Comparison of ENCODE assay signal across 27 cellular contexts in the genomic region with DNA sequence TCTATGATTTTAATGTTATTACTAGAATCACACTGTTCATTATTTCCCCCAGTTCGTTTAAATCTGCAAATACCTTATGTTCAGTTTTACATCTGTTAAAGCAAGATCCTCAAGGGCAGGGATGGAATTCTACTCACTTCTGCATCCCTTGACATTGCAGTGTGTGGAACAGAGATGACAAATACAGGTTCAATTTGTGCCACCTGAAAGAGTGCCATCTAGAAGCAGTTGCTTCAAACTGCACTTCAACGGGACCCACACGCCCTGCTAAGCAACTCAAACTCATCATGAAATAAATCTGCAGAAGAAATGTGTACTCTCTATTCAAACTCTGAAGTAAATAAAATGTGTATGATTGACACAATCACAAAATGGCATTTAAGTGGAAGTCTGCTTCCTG. TPM values are rescaled to one million over a fixed set of nuclear protein-coding genes. Genes with fewer than 3 reads are reported as not detected.
DNase-seq lines count a peak whose midpoint lies in the region; ATAC-seq, FAIRE-seq and TF ChIP-seq lines count a peak whose summit lies in the region.
"Had no signal": no experiment of that assay in that cellular context is flagged by ENCODE, and none has a peak within 500 bp of the region (broad histone marks: within the 10 kb centered on the region; RNA-seq: fewer than 3 reads in every experiment).

No MANE protein-coding gene starts in this region.

- no peak for ATAC-seq in naive B cell (ENCODE audit: low read depth in 2 of 2)
- no peak for ATAC-seq in GM19463 (IDR thresholded peaks at IDR 0.05; ENCODE audit: unreplicated experiment)
- ATAC-seq: CD8-positive, alpha-beta T cell had no signal

- POLR2A ChIA-PET in activated CD4-positive, alpha-beta memory T cell treated with anti-CD3 and anti-CD28 coated beads for 36 hours (lab: Charles Lee), result no interaction called here
- POLR2A ChIA-PET in activated CD4-positive, alpha-beta memory T cell treated with anti-CD3 and anti-CD28 coated beads, Interleukin-2, amount 10 ng/mL, durations not matched to agents 7 days and 5 days (lab: Charles Lee), result no interaction called here

- no peaks in the 10 kb centered on the region for H3K4me1 ChIP-seq in mesendoderm (ENCODE audit: control insufficient read depth, low read depth, low read length)
- H3K4me1 ChIP-seq: suprapubic skin had no signal

- H2BK120ac ChIP-seq in mesendoderm (ENCODE audit: low read depth, low read length), result no peak overlapping the region

- H3K36me3 Mint-ChIP-seq in activated CD4-positive, alpha-beta memory T cell treated with anti-CD3 and anti-CD28 coated beads for 36 hours, result peaks cover 1% of the 10 kb centered on the region
- peaks cover 6% of the 10 kb centered on the region for H3K36me3 Mint-ChIP-seq in activated CD4-positive, alpha-beta memory T cell treated with anti-CD3 and anti-CD28 coated beads, Interleukin-2, amount 10 ng/mL, durations not matched to agents 7 days and 5 days (ENCODE audit: low read depth)
- peaks cover 29 to 39% of the 10 kb centered on the region in 2 donors for H3K36me3 Mint-ChIP-seq in naive B cell
- H3K36me3 Mint-ChIP-seq: CD8-positive, alpha-beta T cell had no signal

- peaks cover 38% of the 10 kb centered on the region for H3K4me1 Mint-ChIP-seq in activated CD4-positive, alpha-beta memory T cell treated with anti-CD3 and anti-CD28 coated beads for 36 hours (ENCODE audit: low read depth)
- peaks cover 23% of the 10 kb centered on the region for H3K4me1 Mint-ChIP-seq in activated CD4-positive, alpha-beta memory T cell treated with anti-CD3 and anti-CD28 coated beads, Interleukin-2, amount 10 ng/mL, durations not matched to agents 7 days and 5 days
- H3K4me1 Mint-ChIP-seq in naive B cell, result peaks cover 52 to 66% (median 65%) of the 10 kb centered on the region in 3 donors

- no peak overlapping the region for H3K56ac ChIP-seq in mesendoderm (ENCODE audit: low read length)

- H3K36me3 ChIP-seq in mesendoderm (ENCODE audit: control insufficient read depth, insufficient read depth, low read length), result no peaks in the 10 kb centered on the region
- H3K36me3 ChIP-seq: suprapubic skin had no signal

- no peak overlapping the region for H3K4me3 ChIP-seq in mesendoderm (ENCODE audit: low read length)
- H3K4me3 ChIP-seq: GM23248, PC-9, SK-N-MC, suprapubic skin had no signal

- no CpG with 5 or more reads among the region's 3 CpGs for WGBS in mesendoderm (ENCODE audit: extremely low coverage, insufficient coverage, low lambda C conversion rate)

- peak; percentile 57 for TF ChIP-seq CTCF in VCaP (conservative IDR thresholded peaks at IDR 0.05)

- no peaks in the 10 kb centered on the region for H3K27me3 ChIP-seq in mesendoderm (ENCODE audit: insufficient read depth, low read length, poor library complexity)
- H3K27me3 ChIP-seq: suprapubic skin had no signal

- no peak overlapping the region for H3K4ac ChIP-seq in mesendoderm (ENCODE audit: low read depth, low read length)

- no peak overlapping the region for H2BK5ac ChIP-seq in mesendoderm (ENCODE audit: low read length)

- H3K9ac ChIP-seq in mesendoderm (ENCODE audit: low read length), result no peak overlapping the region
- H3K9ac ChIP-seq: GM23248, KMS-11 had no signal

- no peak overlapping the region for H4K5ac ChIP-seq in mesendoderm (ENCODE audit: low read length)

- H3K9me3 Mint-ChIP-seq in activated CD4-positive, alpha-beta memory T cell treated with anti-CD3 and anti-CD28 coated beads for 36 hours, result no peaks in the 10 kb centered on the region
- H3K9me3 Mint-ChIP-seq in activated CD4-positive, alpha-beta memory T cell treated with anti-CD3 and anti-CD28 coated beads, Interleukin-2, amount 10 ng/mL, durations not matched to agents 7 days and 5 days, result peaks cover 2% of the 10 kb centered on the region
- peaks cover 0 to 1% (median 0%) of the 10 kb centered on the region in 7 donors for H3K9me3 Mint-ChIP-seq in naive B cell
- H3K9me3 Mint-ChIP-seq: CD8-positive, alpha-beta T cell; central memory CD8-positive, alpha-beta T cell had no signal

- H4K8ac ChIP-seq in mesendoderm (ENCODE audit: low read depth, low read length), result no peak overlapping the region

- DNase-seq in activated CD4-positive, alpha-beta memory T cell treated with anti-CD3 and anti-CD28 coated beads for 36 hours, result no peak
- no peak for DNase-seq in activated CD4-positive, alpha-beta memory T cell treated with anti-CD3 and anti-CD28 coated beads, Interleukin-2, amount 10 ng/mL, durations not matched to agents 7 days and 5 days
- DNase-seq in GM18507 (ENCODE audit: extremely low spot score, insufficient read length, low read depth) (no peak), naive B cell (no peak), mesendoderm (no peak), NCI-H1048 (lab: John Stamatoyannopoulos, UW) (no peak)
- DNase-seq: activated CD4-positive, alpha-beta T cell treated with anti-CD3 and anti-CD28 coated beads for 4 hours; activated CD8-positive, alpha-beta memory T cell treated with anti-CD3 and anti-CD28 coated beads, Interleukin-2, amount 50 U/mL, for 48 hours; activated naive CD4-positive, alpha-beta T cell; aorta; CD8-positive, alpha-beta T cell; DMS79 treated with DMSO at 0.1 percent for 48 hours; effector CD8-positive, alpha-beta T cell; glutamatergic neuron; GM23248; NCI-H1105 treated with DMSO at 0.1 percent for 48 hours; NCI-H2171 treated with DMSO at 0.1 percent for 48 hours; NCI-H69; PC-9; T-helper 9 cell had no signal

- H3K27ac Mint-ChIP-seq in activated CD4-positive, alpha-beta memory T cell treated with anti-CD3 and anti-CD28 coated beads for 36 hours, result peak overlapping the region; percentile 1
- H3K27ac Mint-ChIP-seq in activated CD4-positive, alpha-beta memory T cell treated with anti-CD3 and anti-CD28 coated beads, Interleukin-2, amount 10 ng/mL, durations not matched to agents 7 days and 5 days, result no peak overlapping the region
- peak overlapping the region in 5 of 6 donors; percentile 47 to 95 (median 84) for H3K27ac Mint-ChIP-seq in naive B cell
- H3K27ac Mint-ChIP-seq: CD8-positive, alpha-beta T cell had no signal

- no peak overlapping the region for H2AK5ac ChIP-seq in mesendoderm (ENCODE audit: low read length)

- H3K23ac ChIP-seq in mesendoderm (ENCODE audit: low read length), result no peak overlapping the region

- H3K4me3 Mint-ChIP-seq in activated CD4-positive, alpha-beta memory T cell treated with anti-CD3 and anti-CD28 coated beads for 36 hours, result no peak overlapping the region
- no peak overlapping the region for H3K4me3 Mint-ChIP-seq in activated CD4-positive, alpha-beta memory T cell treated with anti-CD3 and anti-CD28 coated beads, Interleukin-2, amount 10 ng/mL, durations not matched to agents 7 days and 5 days
- H3K4me3 Mint-ChIP-seq in naive B cell, result peak overlapping the region in 1 of 8 donors; percentile 8
- H3K4me3 Mint-ChIP-seq: CD8-positive, alpha-beta T cell; central memory CD8-positive, alpha-beta T cell had no signal

- no peaks in the 10 kb centered on the region for H3K79me2 ChIP-seq in mesendoderm (ENCODE audit: control insufficient read depth, insufficient read depth, low read length)

- no peak overlapping the region for H3K27ac ChIP-seq in VCaP
- no peak overlapping the region for H3K27ac ChIP-seq in mesendoderm (ENCODE audit: low read depth, low read length)
- H3K27ac ChIP-seq: KMS-11, PC-9, SK-N-MC, suprapubic skin had no signal

- CTCF ChIA-PET in activated CD4-positive, alpha-beta memory T cell treated with anti-CD3 and anti-CD28 coated beads for 36 hours (lab: Charles Lee), result no interaction called here
- CTCF ChIA-PET in activated CD4-positive, alpha-beta memory T cell treated with anti-CD3 and anti-CD28 coated beads, Interleukin-2, amount 10 ng/mL, durations not matched to agents 7 days and 5 days (lab: Charles Lee), result no interaction called here

- H3K18ac ChIP-seq in mesendoderm (ENCODE audit: low read length), result no peak overlapping the region

- peaks cover 8% of the 10 kb centered on the region for H3K27me3 Mint-ChIP-seq in activated CD4-positive, alpha-beta memory T cell treated with anti-CD3 and anti-CD28 coated beads for 36 hours
- peaks cover 2% of the 10 kb centered on the region for H3K27me3 Mint-ChIP-seq in activated CD4-positive, alpha-beta memory T cell treated with anti-CD3 and anti-CD28 coated beads, Interleukin-2, amount 10 ng/mL, durations not matched to agents 7 days and 5 days
- no peaks in the 10 kb centered on the region for H3K27me3 Mint-ChIP-seq in naive B cell
- H3K27me3 Mint-ChIP-seq: central memory CD8-positive, alpha-beta T cell had no signal

- intact Hi-C loops in activated CD4-positive, alpha-beta memory T cell treated with anti-CD3 and anti-CD28 coated beads for 36 hours (cut with micrococcal nuclease), result no loop called here

- peak; percentile 5 for FAIRE-seq in GM18507 (lab: Jason Lieb, UNC)

- H2BK15ac ChIP-seq in mesendoderm (replicated peaks; ENCODE audit: low read depth), result no peak overlapping the region

- H3K79me1 ChIP-seq in mesendoderm (ENCODE audit: low read length), result no peaks in the 10 kb centered on the region

- no peak overlapping the region for H3K4me2 ChIP-seq in mesendoderm (ENCODE audit: low read length)
- H3K4me2 ChIP-seq: KMS-11, PC-9 had no signal

RNA-seq across cellular contexts. Expression of a gene that starts 44.5 kb away (rescaled TPM):
- under 1 TPM; 0.73 to 0.74 TPM for total RNA-seq in activated CD4-positive, alpha-beta memory T cell treated with anti-CD3 and anti-CD28 coated beads for 36 hours
- total RNA-seq in activated CD4-positive, alpha-beta memory T cell treated with anti-CD3 and anti-CD28 coated beads, Interleukin-2, amount 10 ng/mL, durations not matched to agents 7 days and 5 days, result not detected
- polyA plus RNA-seq in naive B cell (ENCODE audit: low read depth in 6 of 6), result 100 to 1,000 TPM; 102 to 156 (median 129) TPM
- polyA plus RNA-seq in mesendoderm (2013, experiment 1 of 2), result 2.9 TPM
- polyA plus RNA-seq in mesendoderm (2013, experiment 2 of 2), result 2.8 TPM
- total RNA-seq: pulmonary artery endothelial cell had no signal
